In the genomic region with DNA sequence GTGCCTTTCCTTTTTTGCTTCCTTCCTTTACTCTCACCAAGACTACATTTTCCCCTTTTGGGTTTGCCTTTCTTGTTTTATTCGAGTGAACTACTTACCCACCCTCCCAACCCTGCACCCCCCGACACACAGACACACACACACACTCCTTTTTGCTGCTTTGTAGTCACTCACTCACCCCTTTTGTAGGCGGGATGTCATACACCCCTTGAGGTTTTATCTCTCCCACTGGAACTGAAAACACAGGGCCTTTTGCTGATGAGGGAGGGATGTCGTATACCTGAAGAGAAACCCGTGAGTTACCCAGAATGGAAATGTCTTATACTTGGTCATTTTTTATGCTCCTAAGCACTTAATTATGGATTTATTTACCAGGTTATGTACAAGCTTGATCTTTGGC, we compare ENCODE assay signal across 34 cellular contexts.
"Had no signal": no experiment of that assay in that cellular context is flagged by ENCODE, and none has a peak within 500 bp of the region (broad histone marks: within the 10 kb centered on the region; RNA-seq: fewer than 3 reads in every experiment).

No MANE protein-coding gene starts in this region.

- H3K27ac Mint-ChIP-seq: activated B cell treated with CpG ODN at 0.5 μM for 24 hours; activated CD4-positive, alpha-beta T cell treated with anti-CD3 and anti-CD28 coated beads, Interleukin-2, amount 10 ng/mL, durations not matched to agents 7 days and 5 days; activated CD8-positive, alpha-beta memory T cell treated with anti-CD3 and anti-CD28 coated beads, Interleukin-2, amount 10 ng/mL, durations not matched to agents 7 days and 5 days; activated naive CD4-positive, alpha-beta T cell treated with anti-CD3 and anti-CD28 coated beads, Interleukin-2, amount 10 ng/mL, durations not matched to agents 7 days and 5 days; activated T-cell treated with anti-CD3 and anti-CD28 coated beads, Interleukin-2, amount 50 U/mL, for 24 hours; activated T-helper 1 cell treated with anti-CD3 and anti-CD28 coated beads, Interleukin-12 subunit alpha, Interleukin-12 subunit beta, Interleukin-2, Interleukin-4 antibody, amounts not matched to agents 30 ng/mL and 10 ng/mL and 1 ng/mL, durations not matched to agents 14 hours and 24 hours and 36 hours; T-cell had no signal

- H3K4me2 ChIP-seq: KMS-11 had no signal

- H3K27me3 Mint-ChIP-seq: activated B cell treated with CpG ODN at 0.5 μM for 24 hours; activated CD4-positive, alpha-beta T cell treated with anti-CD3 and anti-CD28 coated beads, Interleukin-2, amount 10 ng/mL, durations not matched to agents 7 days and 5 days; activated CD8-positive, alpha-beta memory T cell treated with anti-CD3 and anti-CD28 coated beads, Interleukin-2, amount 10 ng/mL, durations not matched to agents 7 days and 5 days; activated naive CD4-positive, alpha-beta T cell treated with anti-CD3 and anti-CD28 coated beads, Interleukin-2, amount 10 ng/mL, durations not matched to agents 7 days and 5 days; activated T-cell treated with anti-CD3 and anti-CD28 coated beads, Interleukin-2, amount 50 U/mL, for 24 hours; T-cell had no signal

- DNase-seq: activated B cell treated with CpG ODN at 0.5 μM for 24 hours; activated CD4-positive, alpha-beta T cell treated with anti-CD3 and anti-CD28 coated beads for 1 hour; activated CD4-positive, alpha-beta T cell treated with anti-CD3 and anti-CD28 coated beads, Interleukin-2, amount 10 ng/mL, durations not matched to agents 7 days and 5 days; activated CD8-positive, alpha-beta memory T cell treated with anti-CD3 and anti-CD28 coated beads, Interleukin-2, amount 10 ng/mL, durations not matched to agents 7 days and 5 days; activated effector memory CD4-positive, alpha-beta T cell treated with Interleukin-2 at 50 U/mL for 16 hours; activated naive CD4-positive, alpha-beta T cell treated with anti-CD3 and anti-CD28 coated beads, Interleukin-2, amount 10 ng/mL, durations not matched to agents 7 days and 5 days; activated T-cell treated with anti-CD3 and anti-CD28 coated beads, Interleukin-2, amount 50 U/mL, for 24 hours; amniotic stem cell; body of pancreas; central memory CD4-positive, alpha-beta T cell; MG63; MV-4-11; NCI-H1092 treated with DMSO at 0.1 percent for 48 hours; NCI-H1417 treated with DMSO at 0.1 percent for 48 hours; NCI-H1694; NCI-H2029; NCI-H2107; NCI-H345; NCI-H510A; NCI-H526 treated with DMSO at 0.1 percent for 48 hours; NCI-H82; OCI-M1; RPMI8226; T-cell; T-helper 2 cell; T1000 had no signal

- FAIRE-seq: bronchial epithelial cell, TTC549 had no signal

- H3K9ac ChIP-seq: KMS-11 had no signal

- H3K27ac ChIP-seq: body of pancreas, KMS-11, SK-N-MC had no signal

- H3K4me3 Mint-ChIP-seq: activated B cell treated with CpG ODN at 0.5 μM for 24 hours; activated CD4-positive, alpha-beta T cell treated with anti-CD3 and anti-CD28 coated beads, Interleukin-2, amount 10 ng/mL, durations not matched to agents 7 days and 5 days; activated CD8-positive, alpha-beta memory T cell treated with anti-CD3 and anti-CD28 coated beads, Interleukin-2, amount 10 ng/mL, durations not matched to agents 7 days and 5 days; activated naive CD4-positive, alpha-beta T cell treated with anti-CD3 and anti-CD28 coated beads, Interleukin-2, amount 10 ng/mL, durations not matched to agents 7 days and 5 days; activated T-cell treated with anti-CD3 and anti-CD28 coated beads, Interleukin-2, amount 50 U/mL, for 24 hours; activated T-helper 1 cell treated with anti-CD3 and anti-CD28 coated beads, Interleukin-12 subunit alpha, Interleukin-12 subunit beta, Interleukin-2, Interleukin-4 antibody, amounts not matched to agents 30 ng/mL and 10 ng/mL and 1 ng/mL, durations not matched to agents 14 hours and 24 hours and 36 hours; T-cell had no signal

- ATAC-seq: activated CD8-positive, alpha-beta memory T cell treated with anti-CD3 and anti-CD28 coated beads, Interleukin-2, amount 10 ng/mL, durations not matched to agents 7 days and 5 days; body of pancreas; Panc1; Right ventricle myocardium inferior; T-cell had no signal

- H3K4me3 ChIP-seq: ascending aorta, body of pancreas, MG63, SK-N-MC had no signal

- H3K9me3 Mint-ChIP-seq: activated B cell treated with CpG ODN at 0.5 μM for 24 hours; activated naive CD4-positive, alpha-beta T cell treated with anti-CD3 and anti-CD28 coated beads, Interleukin-2, amount 10 ng/mL, durations not matched to agents 7 days and 5 days; activated T-cell treated with anti-CD3 and anti-CD28 coated beads, Interleukin-2, amount 50 U/mL, for 24 hours; activated T-helper 1 cell treated with anti-CD3 and anti-CD28 coated beads, Interleukin-12 subunit alpha, Interleukin-12 subunit beta, Interleukin-2, Interleukin-4 antibody, amounts not matched to agents 30 ng/mL and 10 ng/mL and 1 ng/mL, durations not matched to agents 14 hours and 24 hours and 36 hours; T-cell had no signal

- H3K27me3 ChIP-seq: ascending aorta, body of pancreas, MG63 had no signal

- H3K9me3 ChIP-seq: ascending aorta, body of pancreas, MG63 had no signal
